In genomic region chr17:29620271-29620670, GRCh38 we compare ENCODE assay signal across 1 cellular context.
TF ChIP-seq lines count a peak whose summit lies in the region.

No MANE protein-coding gene starts in this region.

TF ChIP-seq in K562, 482 proteins besides CTCF, POLR2A, EP300 and RAD21 (continued from another document and continues in another):
- TF ChIP-seq MNT (conservative IDR thresholded peaks at IDR 0.05) (no peak), MXI1 (IDR thresholded peaks at IDR 0.05; ENCODE audit: low read depth, low read length) (no peak), PTRF (tag; IDR thresholded peaks at IDR 0.05) (no peak), ZNF507 (tag; conservative IDR thresholded peaks at IDR 0.05) (no peak), CTBP1 (IDR thresholded peaks at IDR 0.05; ENCODE audit: borderline replicate concordance) (peak; percentile 67), MAFG (tag; conservative IDR thresholded peaks at IDR 0.05) (no peak), E2F1 (CRISPR knock-in tag; IDR thresholded peaks at IDR 0.05) (no peak), FOSL1 (tag; conservative IDR thresholded peaks at IDR 0.05) (peak; percentile 70), ZBTB2 (IDR thresholded peaks at IDR 0.05) (no peak), ATF3 (IDR thresholded peaks at IDR 0.05) (peak; percentile 85), ATF3 (CRISPR knock-in tag; conservative IDR thresholded peaks at IDR 0.05) (no peak), PCBP2 (IDR thresholded peaks at IDR 0.05; ENCODE audit: low read depth, low read length, poor library complexity, severe bottlenecking) (no peak), HES1 (IDR thresholded peaks at IDR 0.05; ENCODE audit: low read depth) (no peak), ZNF584 (CRISPR knock-in tag; IDR thresholded peaks at IDR 0.05; ENCODE audit: low read depth) (no peak), WHSC1 (IDR thresholded peaks at IDR 0.05; ENCODE audit: low read length) (no peak), ELF4 (CRISPR knock-in tag; IDR thresholded peaks at IDR 0.05) (no peak), AFF4 (CRISPR knock-in tag; IDR thresholded peaks at IDR 0.05) (no peak), NR2C1 (IDR thresholded peaks at IDR 0.05) (no peak), NR2C1 (tag; IDR thresholded peaks at IDR 0.05) (peak; percentile 49; the same call in 1 of the 2 replicates), BCL6 (CRISPR knock-in tag; IDR thresholded peaks at IDR 0.05) (no peak), MAX (CRISPR knock-in tag; IDR thresholded peaks at IDR 0.05) (no peak), DIDO1 (tag; IDR thresholded peaks at IDR 0.05; ENCODE audit: low read depth) (no peak), SNIP1 (IDR thresholded peaks at IDR 0.05; ENCODE audit: low read depth) (no peak), MEF2A (IDR thresholded peaks at IDR 0.05; ENCODE audit: control insufficient read depth, low read depth, low read length) (0 out of 2 replicates have a peak, but pooled peaks have one; percentile 18), ZNF134 (CRISPR knock-in tag; conservative IDR thresholded peaks at IDR 0.05) (no peak), SIX5 (IDR thresholded peaks at IDR 0.05; ENCODE audit: borderline replicate concordance in 1 of 2, insufficient read depth in 1 of 2, low read depth in 1 of 2, low read length in 2 of 2) (no peak), ARID1B (IDR thresholded peaks at IDR 0.05) (peak; percentile 33; the same call in 1 of the 2 replicates), RBM15 (IDR thresholded peaks at IDR 0.05; ENCODE audit: insufficient read depth, low read length) (no peak), ESRRB (CRISPR knock-in tag; IDR thresholded peaks at IDR 0.05; ENCODE audit: borderline replicate concordance) (no peak), RBM17 (IDR thresholded peaks at IDR 0.05; ENCODE audit: borderline replicate concordance, low read depth, low read length) (no peak), ESRRA (IDR thresholded peaks at IDR 0.05; ENCODE audit: borderline replicate concordance, low read depth) (peak; percentile 69; the same call in 1 of the 2 replicates), ZBTB11 (CRISPR knock-in tag; IDR thresholded peaks at IDR 0.05) (no peak), YBX1 (IDR thresholded peaks at IDR 0.05) (no peak), ZEB2 (IDR thresholded peaks at IDR 0.05) (peak; percentile 85), KDM2B (CRISPR knock-in tag; IDR thresholded peaks at IDR 0.05) (no peak), ZNF398 (CRISPR knock-in tag; IDR thresholded peaks at IDR 0.05) (no peak), RNF219 (CRISPR knock-in tag; IDR thresholded peaks at IDR 0.05) (no peak), ARID3B (CRISPR knock-in tag; IDR thresholded peaks at IDR 0.05; ENCODE audit: borderline replicate concordance) (no peak), MTA3 (IDR thresholded peaks at IDR 0.05; ENCODE audit: borderline replicate concordance) (no peak), SIN3A (IDR thresholded peaks at IDR 0.05; ENCODE audit: borderline replicate concordance in 2 of 2, control insufficient read depth in 1 of 2, low read depth in 2 of 2, low read length in 2 of 2) (no peak), THAP7 (CRISPR knock-in tag; IDR thresholded peaks at IDR 0.05) (no peak), FOXK2 (conservative IDR thresholded peaks at IDR 0.05 in 1 of 2, IDR thresholded peaks at IDR 0.05 in 1 of 2; ENCODE audit: low read depth in 2 of 2) (no peak)
